22 cellular contexts compared by ENCODE assay signal in the genomic region with DNA sequence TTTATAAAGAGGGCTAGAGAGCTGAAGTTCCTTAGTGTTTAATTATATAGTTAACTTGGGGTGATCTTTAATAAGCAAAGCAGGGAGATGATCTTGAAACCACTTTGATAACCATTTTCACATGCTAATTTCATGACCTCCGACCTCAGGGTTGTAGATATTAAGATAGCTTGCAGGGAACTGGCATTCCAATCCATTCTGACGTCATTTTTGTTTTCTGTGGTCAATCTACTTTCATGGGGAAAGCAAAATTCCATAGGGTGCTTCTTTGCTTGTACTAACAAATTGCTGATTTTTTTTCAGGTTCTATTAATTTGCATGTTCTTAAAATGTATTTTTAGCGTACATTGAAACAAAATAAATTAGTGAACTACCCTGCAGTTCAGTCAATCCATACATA.
"Had no signal": no experiment of that assay in that cellular context is flagged by ENCODE, and none has a peak within 500 bp of the region (broad histone marks: within the 10 kb centered on the region; RNA-seq: fewer than 3 reads in every experiment).

No MANE protein-coding gene starts in this region.

- ATAC-seq: natural killer cell treated with Interleukin-12 subunit alpha and Interleukin-12 subunit beta and Interleukin-15 and Interleukin-18, amount 100 ng/mL, for 72 hours; stimulated activated memory B cell treated with anti-CD40 and anti-IgM and Interleukin-4, amounts not matched to agents 10 μg/mL and 1 μg/mL and 100 μg/mL, for 72 hours; stimulated activated naive CD8-positive, alpha-beta T cell treated with anti-CD3 and anti-CD28 coated beads, Interleukin-15, amount 100 ng/mL, for 72 hours had no signal

- H3K9me3 ChIP-seq: left ventricle myocardium inferior, right atrium auricular region, right lobe of liver, tibial nerve, uterus had no signal

- H3K4me1 ChIP-seq: left ventricle myocardium inferior, parathyroid adenoma, right atrium auricular region, tibial nerve, uterus had no signal

- H3K27me3 ChIP-seq: right atrium auricular region, right lobe of liver, tibial nerve, uterus had no signal

- H3K27ac ChIP-seq: left ventricle myocardium inferior, parathyroid adenoma, right atrium auricular region, right lobe of liver, tibial nerve, uterus had no signal

- H3K36me3 ChIP-seq: left ventricle myocardium inferior, right atrium auricular region, right lobe of liver, tibial nerve, uterus had no signal

- H3K4me2 ChIP-seq: smooth muscle cell had no signal

- DNase-seq: hypothalamus; immature natural killer cell; islet precursor cell; left ventricle myocardium inferior; mesendoderm; naive B cell; stimulated activated CD4-positive, alpha-beta T cell treated with anti-CD3 and anti-CD28 coated beads, Interleukin-1b, Interleukin-23, amount 100 ng/mL, for 48 hours; stimulated activated CD4-positive, alpha-beta T cell treated with anti-CD3 and anti-CD28 coated beads, Interleukin-2, amount 100 ng/mL, for 48 hours; stimulated activated CD4-positive, alpha-beta T cell treated with anti-CD3 and anti-CD28 coated beads, Interleukin-4, amount 100 ng/mL, for 4 hours; stimulated activated CD8-positive, alpha-beta memory T cell treated with anti-CD3 and anti-CD28 coated beads, Interleukin-4, amount 100 ng/mL, for 48 hours; stimulated activated naive CD4-positive, alpha-beta T cell treated with Interleukin-2 at 50 U/mL for 16 hours; stimulated activated naive CD8-positive, alpha-beta T cell treated with anti-CD3 and anti-CD28 coated beads, Interleukin-15, amount 100 ng/mL, for 72 hours; substantia nigra; uterus had no signal

- H3K4me3 ChIP-seq: left ventricle myocardium inferior, lung, right atrium auricular region, right lobe of liver, smooth muscle cell, tibial nerve, uterus had no signal

- H2AFZ ChIP-seq: parathyroid adenoma had no signal
